ENCODE assay signal across 8 cellular contexts in the genomic region with DNA sequence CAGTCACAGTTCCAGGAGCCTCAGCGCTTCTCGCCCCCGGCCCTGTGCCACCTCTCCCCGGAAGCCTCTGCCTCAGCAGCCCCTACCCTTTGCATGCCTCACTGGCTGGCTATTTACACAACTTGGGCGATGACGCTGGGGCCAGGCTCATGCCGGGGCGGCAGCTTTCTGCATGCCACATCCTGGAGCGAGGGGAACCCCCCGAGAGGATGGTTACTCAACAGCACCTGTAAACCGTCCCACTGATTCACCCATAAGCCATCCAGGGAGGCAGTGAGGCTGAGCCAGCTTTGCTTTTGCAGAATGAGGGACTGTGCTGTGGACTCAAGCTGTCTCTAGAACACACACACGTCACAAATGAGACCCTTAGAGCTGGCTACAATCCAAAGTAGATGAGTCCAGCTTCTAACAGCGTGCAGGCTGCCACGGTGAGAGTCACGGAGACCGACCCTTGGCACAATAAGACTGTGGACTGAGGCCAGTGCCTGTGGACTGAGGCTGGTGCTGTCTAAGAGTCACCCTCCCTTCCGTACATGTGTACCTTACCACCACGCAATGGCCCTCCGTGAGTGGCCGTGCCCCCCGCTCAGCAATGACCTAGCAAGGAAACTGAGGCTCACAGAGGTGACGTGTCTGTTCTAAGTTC. TPM values are rescaled to one million over a fixed set of nuclear protein-coding genes. Genes with fewer than 3 reads are reported as not detected.
DNase-seq lines count a peak whose midpoint lies in the region; ATAC-seq and TF ChIP-seq lines count a peak whose summit lies in the region.

No MANE protein-coding gene starts in this region.

- H3K9me3 ChIP-seq in body of pancreas: no peaks in the 10 kb centered on the region
- H3K9me3 ChIP-seq in prostate gland: no peaks in the 10 kb centered on the region
- no peaks in the 10 kb centered on the region for H3K9me3 ChIP-seq in testis

- no peaks in the 10 kb centered on the region for H3K36me3 ChIP-seq in body of pancreas (replicated peaks in 1 of 2; ENCODE audit: insufficient read depth in 1 of 2, low read depth in 2 of 2)
- no peaks in the 10 kb centered on the region for H3K36me3 ChIP-seq in prostate gland
- H3K36me3 ChIP-seq in testis (ENCODE audit: low read depth, missing control alignments): no peaks in the 10 kb centered on the region

- intact Hi-C loops in cardiac septum (cut with DNase I): no loop called here
- intact Hi-C loops in left ventricle myocardium superior (cut with micrococcal nuclease): no loop called here
- intact Hi-C loops in body of pancreas (cut with DNase I): no loop called here
- intact Hi-C loops in prostate gland (cut with DNase I): no loop called here
- intact Hi-C loops in testis (cut with DNase I; ENCODE audit: low total_unique reads): no loop called here

- 42 to 67% methylated on average over 7 to 22 of the region's 22 CpGs for WGBS in body of pancreas, 2 donors
- 51% methylated on average over 18 of the region's 22 CpGs for WGBS in prostate gland
- 85 to 92% methylated on average over 6 to 22 of the region's 22 CpGs for WGBS in testis, 2 donors

- TF ChIP-seq POLR2A in body of pancreas (IDR thresholded peaks at IDR 0.05) (no peak), prostate gland (IDR thresholded peaks at IDR 0.05) (peak; percentile 20), testis (IDR thresholded peaks at IDR 0.05) (no peak)

- H3K27ac ChIP-seq in body of pancreas (no peak overlapping the region), prostate gland (peak overlapping the region; percentile 38 to 45), testis (no peak overlapping the region)

- H3K4me1 ChIP-seq in body of pancreas (peaks cover 4% of the 10 kb centered on the region), prostate gland (replicated peaks) (no peaks in the 10 kb centered on the region), testis (no peaks in the 10 kb centered on the region)

- TF ChIP-seq CTCF in body of pancreas (IDR thresholded peaks at IDR 0.05) (no peak), prostate gland (IDR thresholded peaks at IDR 0.05) (no peak), testis (IDR thresholded peaks at IDR 0.05) (no peak)

- DNase-seq in cardiac septum (ENCODE audit: low spot score) (peak; percentile 76), left ventricle myocardium superior (no peak), T1000 (lab: John Stamatoyannopoulos, UW) (peak; percentile 93), body of pancreas (peak in 3 of 4 donors; percentile 19 to 49 (median 31)), prostate gland (ENCODE audit: low spot score) (peak; percentile 85), testis (no peak)

- H3K4me3 ChIP-seq in body of pancreas: no peak overlapping the region
- H3K4me3 ChIP-seq in prostate gland: no peak overlapping the region
- no peak overlapping the region for H3K4me3 ChIP-seq in testis

- ATAC-seq in left ventricle myocardium superior (no peak), HG03457 (IDR thresholded peaks at IDR 0.05; ENCODE audit: unreplicated experiment) (peak; percentile 97), body of pancreas (no peak), GM19455 (IDR thresholded peaks at IDR 0.05; ENCODE audit: unreplicated experiment) (no peak)

- H3K27me3 ChIP-seq in body of pancreas: no peaks in the 10 kb centered on the region
- H3K27me3 ChIP-seq in prostate gland (replicated peaks; ENCODE audit: insufficient read depth): no peaks in the 10 kb centered on the region
- H3K27me3 ChIP-seq in testis: no peaks in the 10 kb centered on the region

RNA-seq across cellular contexts. Expression of a gene that starts 45.6 kb away (rescaled TPM):
- total RNA-seq in cardiac septum (58.0 TPM), left ventricle myocardium superior (26.4 TPM), body of pancreas (10 to 100 TPM; 31.9 to 59.7 TPM), prostate gland (100 to 1,000 TPM; 147 to 261 TPM), testis (100 to 1,000 TPM; 208 to 321 TPM)
- 309 TPM for polyA plus RNA-seq in testis (ENCODE audit: insufficient read depth, low read depth, low replicate concordance)

Comparison
In these comparisons a context has a peak if more than half of its experiments do, and no peak if none do; other contexts are left out.
1. DNase-seq: peak in cardiac septum (single experiment), T1000 (single experiment), body of pancreas (3 of 4) and prostate gland (single experiment); none in left ventricle myocardium superior (single experiment) and testis (single experiment).
2. H3K27ac ChIP-seq: peak in prostate gland (2 of 2); none in body of pancreas (0 of 4) and testis (0 of 2).